28 cellular contexts compared by ENCODE assay signal in genomic region chr7:46628389-46628788, GRCh38.
"Had no signal": no experiment of that assay in that cellular context is flagged by ENCODE, and none has a peak within 500 bp of the region (broad histone marks: within the 10 kb centered on the region; RNA-seq: fewer than 3 reads in every experiment).

No MANE protein-coding gene starts in this region.

- H3K27ac Mint-ChIP-seq: immature natural killer cell; naive thymus-derived CD4-positive, alpha-beta T cell; natural killer cell treated with Interleukin-12 subunit alpha and Interleukin-12 subunit beta and Interleukin-15 and Interleukin-18, amount 100 ng/mL, for 72 hours; progenitor cell of endocrine pancreas; stimulated activated naive B cell treated with anti-CD40 and anti-IgM and Interleukin-4, amounts not matched to agents 10 μg/mL and 1 μg/mL and 100 μg/mL, for 72 hours had no signal

- DNase-seq: hypothalamus; immature natural killer cell; kidney; left colon; left lung; lower lobe of right lung; mammary epithelial cell; mesendoderm; midbrain; mucosa of descending colon; naive thymus-derived CD4-positive, alpha-beta T cell; ovary; right lobe of liver; stimulated activated CD4-positive, alpha-beta T cell treated with anti-CD3 and anti-CD28 coated beads, Interleukin-12 subunit alpha, Interleukin-12 subunit beta, amount 100 ng/mL, for 4 hours; stimulated activated CD4-positive, alpha-beta T cell treated with anti-CD3 and anti-CD28 coated beads, Interleukin-15, amount 100 ng/mL, for 24 hours; stimulated activated CD4-positive, alpha-beta T cell treated with anti-CD3 and anti-CD28 coated beads, Interleukin-2, amount 100 ng/mL, for 24 hours; stimulated activated CD4-positive, alpha-beta T cell treated with anti-CD3 and anti-CD28 coated beads, Interleukin-4, amount 100 ng/mL, for 1 hour; stimulated activated naive B cell treated with anti-CD40 and anti-IgM and Interleukin-4, amounts not matched to agents 10 μg/mL and 1 μg/mL and 100 μg/mL, for 72 hours; stimulated activated naive CD8-positive, alpha-beta T cell treated with anti-CD3 and anti-CD28 coated beads, Interleukin-15, Interleukin-2, amounts not matched to agents 100 U/mL and 50 U/mL, for 24 hours; stomach; testis; thyroid gland; upper lobe of right lung; uterus had no signal

- FAIRE-seq: islet of Langerhans, kidney had no signal

- H3K27me3 ChIP-seq: left lung, ovary, right atrium auricular region, right lobe of liver, stomach, testis, thyroid gland, upper lobe of right lung, uterus had no signal

- H3K4me3 ChIP-seq: left lung, lower lobe of right lung, mucosa of descending colon, ovary, right atrium auricular region, right lobe of liver, stomach, testis, thyroid gland, upper lobe of right lung, uterus had no signal

- H3K36me3 Mint-ChIP-seq: natural killer cell treated with Interleukin-12 subunit alpha and Interleukin-12 subunit beta and Interleukin-15 and Interleukin-18, amount 100 ng/mL, for 72 hours; stimulated activated naive B cell treated with anti-CD40 and anti-IgM and Interleukin-4, amounts not matched to agents 10 μg/mL and 1 μg/mL and 100 μg/mL, for 72 hours had no signal

- H3K4me1 Mint-ChIP-seq: immature natural killer cell; naive thymus-derived CD4-positive, alpha-beta T cell; stimulated activated naive B cell treated with anti-CD40 and anti-IgM and Interleukin-4, amounts not matched to agents 10 μg/mL and 1 μg/mL and 100 μg/mL, for 72 hours had no signal

- H3K9me3 ChIP-seq: left lung, lower lobe of right lung, mucosa of descending colon, ovary, right atrium auricular region, right lobe of liver, stomach, testis, thyroid gland, upper lobe of right lung, uterus had no signal

- H3K36me3 ChIP-seq: left lung, lower lobe of right lung, ovary, right atrium auricular region, right lobe of liver, stomach, thyroid gland, upper lobe of right lung, uterus had no signal

- H3K4me1 ChIP-seq: left lung, lower lobe of right lung, right atrium auricular region, right lobe of liver, stomach, testis, thyroid gland, upper lobe of right lung, uterus had no signal

- H3K27ac ChIP-seq: left lung, lower lobe of right lung, ovary, right atrium auricular region, right lobe of liver, stomach, testis, thyroid gland, upper lobe of right lung, uterus had no signal

- H3K27me3 Mint-ChIP-seq: natural killer cell treated with Interleukin-12 subunit alpha and Interleukin-12 subunit beta and Interleukin-15 and Interleukin-18, amount 100 ng/mL, for 72 hours; progenitor cell of endocrine pancreas; stimulated activated naive B cell treated with anti-CD40 and anti-IgM and Interleukin-4, amounts not matched to agents 10 μg/mL and 1 μg/mL and 100 μg/mL, for 72 hours had no signal

- H3K4me3 Mint-ChIP-seq: immature natural killer cell; naive thymus-derived CD4-positive, alpha-beta T cell; natural killer cell treated with Interleukin-12 subunit alpha and Interleukin-12 subunit beta and Interleukin-15 and Interleukin-18, amount 100 ng/mL, for 72 hours; stimulated activated naive B cell treated with anti-CD40 and anti-IgM and Interleukin-4, amounts not matched to agents 10 μg/mL and 1 μg/mL and 100 μg/mL, for 72 hours had no signal

- ATAC-seq: left colon; left lung; lower lobe of right lung; mucosa of descending colon; naive thymus-derived CD4-positive, alpha-beta T cell; natural killer cell treated with Interleukin-12 subunit alpha and Interleukin-12 subunit beta and Interleukin-15 and Interleukin-18, amount 100 ng/mL, for 72 hours; right lobe of liver; stimulated activated naive B cell treated with anti-CD40 and anti-IgM and Interleukin-4, amounts not matched to agents 10 μg/mL and 1 μg/mL and 100 μg/mL, for 72 hours; stimulated activated naive CD8-positive, alpha-beta T cell treated with anti-CD3 and anti-CD28 coated beads, Interleukin-15, Interleukin-2, amounts not matched to agents 100 U/mL and 50 U/mL, for 24 hours; upper lobe of right lung had no signal
